In the genomic region with DNA sequence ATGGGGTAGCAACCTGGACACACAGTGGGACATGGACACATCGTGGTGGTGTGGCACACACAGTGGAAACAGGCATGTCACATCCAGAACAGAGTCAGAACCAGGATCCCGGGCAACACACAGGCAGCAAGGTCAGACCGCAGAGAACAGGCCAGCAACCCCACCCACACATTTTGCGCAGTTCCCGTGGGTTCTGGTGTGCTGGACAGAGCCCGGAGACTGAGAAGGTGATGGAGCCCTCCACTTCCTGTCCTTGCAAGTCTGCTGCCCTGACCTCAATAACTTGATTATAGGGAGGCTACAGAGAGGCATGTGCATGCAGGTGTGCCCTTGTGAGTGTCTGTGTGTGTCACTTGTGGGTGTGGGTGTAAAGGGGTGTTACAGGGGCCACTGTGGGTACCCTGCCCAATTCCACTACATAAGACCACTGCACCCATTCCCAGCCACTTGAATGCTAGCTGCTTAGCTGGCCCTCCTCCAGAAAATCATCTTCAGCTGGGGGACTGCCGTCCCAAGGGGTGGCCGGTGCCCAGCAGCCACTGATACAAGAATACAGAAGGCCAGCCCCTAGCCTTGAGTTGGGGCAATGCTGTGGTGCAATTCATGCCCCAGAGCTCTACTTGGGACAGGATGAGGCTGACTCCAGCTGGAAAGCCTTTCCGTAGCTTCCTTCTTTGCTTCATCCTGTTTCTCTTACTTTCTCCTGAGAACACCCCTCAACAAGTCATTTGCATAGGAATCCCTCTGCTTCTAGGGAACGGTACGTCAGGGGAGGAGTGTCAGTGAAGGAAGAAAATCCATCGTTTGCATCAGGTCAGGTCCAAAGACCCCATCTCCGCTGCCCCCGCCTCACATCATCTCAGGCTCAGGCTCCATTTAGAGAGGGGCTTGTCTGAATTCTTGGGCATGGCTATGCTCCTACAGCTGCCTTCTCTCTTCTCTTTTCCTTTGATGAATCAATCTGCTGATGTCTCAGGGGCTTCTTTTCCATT, we compare ENCODE assay signal across 27 cellular contexts.
A peak's percentile ranks its signal among the peaks of the same experiment; 100 is the strongest.
DNase-seq lines count a peak whose midpoint lies in the region; TF ChIP-seq lines count a peak whose summit lies in the region.
"Had no signal": no experiment of that assay in that cellular context is flagged by ENCODE, and none has a peak within 500 bp of the region (broad histone marks: within the 10 kb centered on the region; RNA-seq: fewer than 3 reads in every experiment).

No MANE protein-coding gene starts in this region.

- H3K9me3 Mint-ChIP-seq in activated T-cell treated with anti-CD3 and anti-CD28 coated beads, Interleukin-2, amount 50 U/mL, for 24 hours = no peaks in the 10 kb centered on the region
- peaks cover 1% of the 10 kb centered on the region for H3K9me3 Mint-ChIP-seq in glutamatergic neuron (ENCODE audit: unreplicated experiment)

- no peak for TF ChIP-seq RAD21 in Ishikawa (IDR thresholded peaks at IDR 0.05; ENCODE audit: low read depth)

- H3K27me3 ChIP-seq in right atrium auricular region = no peaks in the 10 kb centered on the region
- H3K27me3 ChIP-seq: BLaER1 treated with 17β-estradiol and CSF1 and Interleukin-3, amounts not matched to agents 10 nM and 100 nM; esophagus squamous epithelium; gastrocnemius medialis had no signal

- no peak overlapping the region for H3K4me3 Mint-ChIP-seq in activated T-cell treated with anti-CD3 and anti-CD28 coated beads, Interleukin-2, amount 50 U/mL, for 24 hours
- H3K4me3 Mint-ChIP-seq in glutamatergic neuron (ENCODE audit: unreplicated experiment) = no peak overlapping the region
- H3K4me3 Mint-ChIP-seq: activated naive CD4-positive, alpha-beta T cell treated with anti-CD3 and anti-CD28 coated beads for 36 hours; endodermal cell; stimulated activated memory B cell treated with anti-CD40 and anti-IgM and Interleukin-4, amounts not matched to agents 10 μg/mL and 1 μg/mL and 100 μg/mL, for 72 hours had no signal

- no peak for TF ChIP-seq EP300 in Ishikawa (IDR thresholded peaks at IDR 0.05; ENCODE audit: borderline replicate concordance)

- H3K27ac ChIP-seq in right atrium auricular region = peak overlapping the region; percentile 78 to 97
- H3K27ac ChIP-seq: BLaER1 treated with 17β-estradiol and CSF1 and Interleukin-3, amounts not matched to agents 10 nM and 100 nM; esophagus squamous epithelium; gastrocnemius medialis; SK-N-MC; skin epidermis; suprapubic skin had no signal

- DNase-seq in activated T-cell treated with anti-CD3 and anti-CD28 coated beads, Interleukin-2, amount 50 U/mL, for 48 hours = peak; percentile 6 to 8
- no peak for DNase-seq in activated T-cell treated with anti-CD3 and anti-CD28 coated beads, Interleukin-2, amount 50 U/mL, for 24 hours
- peak; percentile 53 for DNase-seq in right atrium auricular region (ENCODE audit: low spot score)
- DNase-seq in stimulated activated CD8-positive, alpha-beta memory T cell treated with anti-CD3 and anti-CD28 coated beads, Interleukin-4, amount 100 ng/mL, for 48 hours = peak; percentile 15
- no peak for DNase-seq in glutamatergic neuron
- DNase-seq in dermis blood vessel endothelial cell = no peak
- no peak for DNase-seq in SIG-M5 treated with dmso at 0.1 percent for 504 hours (lab: John Stamatoyannopoulos, UW; ENCODE audit: unreplicated experiment)
- DNase-seq: activated CD4-positive, alpha-beta T cell treated with anti-CD3 and anti-CD28 coated beads for 48 hours; activated naive CD4-positive, alpha-beta T cell treated with anti-CD3 and anti-CD28 coated beads for 36 hours; activated T-cell treated with anti-CD3 and anti-CD28 coated beads for 4 hours; amniotic stem cell; Caco-2; DND-41; esophagus squamous epithelium; gastrocnemius medialis; Kasumi-1; NCI-H1694; NCI-H526; nucleus accumbens; stimulated activated CD4-positive, alpha-beta T cell treated with anti-CD3 and anti-CD28 coated beads, Interleukin-2, amount 100 ng/mL, for 24 hours had no signal

- H3K27ac Mint-ChIP-seq in activated T-cell treated with anti-CD3 and anti-CD28 coated beads, Interleukin-2, amount 50 U/mL, for 24 hours = no peak overlapping the region
- H3K27ac Mint-ChIP-seq in glutamatergic neuron (ENCODE audit: unreplicated experiment) = no peak overlapping the region
- H3K27ac Mint-ChIP-seq: activated naive CD4-positive, alpha-beta T cell treated with anti-CD3 and anti-CD28 coated beads for 36 hours; endodermal cell; stimulated activated memory B cell treated with anti-CD40 and anti-IgM and Interleukin-4, amounts not matched to agents 10 μg/mL and 1 μg/mL and 100 μg/mL, for 72 hours had no signal

- H3K4me1 Mint-ChIP-seq in activated T-cell treated with anti-CD3 and anti-CD28 coated beads, Interleukin-2, amount 50 U/mL, for 24 hours (ENCODE audit: low read depth) = no peaks in the 10 kb centered on the region
- no peaks in the 10 kb centered on the region for H3K4me1 Mint-ChIP-seq in glutamatergic neuron (ENCODE audit: low read depth, unreplicated experiment)

- no peaks in the 10 kb centered on the region for H3K27me3 Mint-ChIP-seq in activated T-cell treated with anti-CD3 and anti-CD28 coated beads, Interleukin-2, amount 50 U/mL, for 24 hours
- peaks cover 4% of the 10 kb centered on the region for H3K27me3 Mint-ChIP-seq in glutamatergic neuron (ENCODE audit: unreplicated experiment)
- H3K27me3 Mint-ChIP-seq: stimulated activated memory B cell treated with anti-CD40 and anti-IgM and Interleukin-4, amounts not matched to agents 10 μg/mL and 1 μg/mL and 100 μg/mL, for 72 hours had no signal

- H3K36me3 ChIP-seq in right atrium auricular region = peaks cover 56% of the 10 kb centered on the region
- H3K36me3 ChIP-seq: BLaER1 treated with 17β-estradiol and CSF1 and Interleukin-3, amounts not matched to agents 10 nM and 100 nM; esophagus squamous epithelium; gastrocnemius medialis; suprapubic skin had no signal

- no peak overlapping the region for H3K4me3 ChIP-seq in right atrium auricular region
- H3K4me3 ChIP-seq: BLaER1 treated with 17β-estradiol and CSF1 and Interleukin-3, amounts not matched to agents 10 nM and 100 nM; esophagus squamous epithelium; gastrocnemius medialis; SK-N-MC; skin epidermis; suprapubic skin had no signal

- H3K9me3 ChIP-seq in right atrium auricular region = no peaks in the 10 kb centered on the region
- H3K9me3 ChIP-seq: Caco-2, gastrocnemius medialis, suprapubic skin had no signal

- no peak for TF ChIP-seq CTCF in right atrium auricular region (IDR thresholded peaks at IDR 0.05)
- TF ChIP-seq CTCF in glutamatergic neuron (IDR thresholded peaks at IDR 0.05; ENCODE audit: partially characterized antibody, unreplicated experiment) = no peak

- no peaks in the 10 kb centered on the region for H3K36me3 Mint-ChIP-seq in activated T-cell treated with anti-CD3 and anti-CD28 coated beads, Interleukin-2, amount 50 U/mL, for 24 hours (ENCODE audit: low read depth)
- H3K36me3 Mint-ChIP-seq in glutamatergic neuron (ENCODE audit: unreplicated experiment) = peaks cover 6% of the 10 kb centered on the region
- H3K36me3 Mint-ChIP-seq: stimulated activated memory B cell treated with anti-CD40 and anti-IgM and Interleukin-4, amounts not matched to agents 10 μg/mL and 1 μg/mL and 100 μg/mL, for 72 hours had no signal

- peaks cover 0 to 52% of the 10 kb centered on the region in 2 donors for H3K4me1 ChIP-seq in right atrium auricular region
- H3K4me1 ChIP-seq: Caco-2, esophagus squamous epithelium, gastrocnemius medialis, suprapubic skin had no signal

TF ChIP-seq in Ishikawa, 13 proteins besides CTCF, POLR2A, EP300 and RAD21:
- no peak for TF ChIP-seq CEBPB (IDR thresholded peaks at IDR 0.05)
- peak; percentile 51 for TF ChIP-seq REST (IDR thresholded peaks at IDR 0.05; ENCODE audit: low read depth)

Comparison
In these comparisons a context has a peak if more than half of its experiments do, and no peak if none do; other contexts are left out.
1. DNase-seq: peak in activated T-cell treated with anti-CD3 and anti-CD28 coated beads, Interleukin-2, amount 50 U/mL, for 48 hours (2 of 2), right atrium auricular region (single experiment) and stimulated activated CD8-positive, alpha-beta memory T cell treated with anti-CD3 and anti-CD28 coated beads, Interleukin-4, amount 100 ng/mL, for 48 hours (single experiment); none in activated T-cell treated with anti-CD3 and anti-CD28 coated beads, Interleukin-2, amount 50 U/mL, for 24 hours (single experiment), glutamatergic neuron (single experiment), dermis blood vessel endothelial cell (single experiment) and SIG-M5 treated with dmso at 0.1 percent for 504 hours (single experiment).